ENCODE assay signal across 11 cellular contexts in genomic region chr1:6428453-6428852, GRCh38. TPM values are rescaled to one million over a fixed set of nuclear protein-coding genes. Genes with fewer than 3 reads are reported as not detected.
"Had no signal": no experiment of that assay in that cellular context is flagged by ENCODE, and none has a peak within 500 bp of the region (broad histone marks: within the 10 kb centered on the region; RNA-seq: fewer than 3 reads in every experiment).

No MANE protein-coding gene starts in this region.

RNA-seq across cellular contexts. Expression of gene ESPN, which starts 3.9 kb away (rescaled TPM):
- total RNA-seq: osteoblast had no signal
- polyA plus RNA-seq: immature natural killer cell, neural cell had no signal

RNA-seq across cellular contexts. Expression of gene HES2, which starts 8.7 kb away (rescaled TPM):
- total RNA-seq: liver; mononuclear cell; natural killer cell treated with Interleukin-12 subunit alpha and Interleukin-12 subunit beta and Interleukin-15 and Interleukin-18, amount 100 ng/mL, for 72 hours; osteoblast; sciatic nerve; thyroid gland had no signal
- polyA plus RNA-seq: immature natural killer cell; naive thymus-derived CD4-positive, alpha-beta T cell; neural cell; pancreas; right cardiac atrium had no signal
